9 cellular contexts compared by ENCODE assay signal in the genomic region with DNA sequence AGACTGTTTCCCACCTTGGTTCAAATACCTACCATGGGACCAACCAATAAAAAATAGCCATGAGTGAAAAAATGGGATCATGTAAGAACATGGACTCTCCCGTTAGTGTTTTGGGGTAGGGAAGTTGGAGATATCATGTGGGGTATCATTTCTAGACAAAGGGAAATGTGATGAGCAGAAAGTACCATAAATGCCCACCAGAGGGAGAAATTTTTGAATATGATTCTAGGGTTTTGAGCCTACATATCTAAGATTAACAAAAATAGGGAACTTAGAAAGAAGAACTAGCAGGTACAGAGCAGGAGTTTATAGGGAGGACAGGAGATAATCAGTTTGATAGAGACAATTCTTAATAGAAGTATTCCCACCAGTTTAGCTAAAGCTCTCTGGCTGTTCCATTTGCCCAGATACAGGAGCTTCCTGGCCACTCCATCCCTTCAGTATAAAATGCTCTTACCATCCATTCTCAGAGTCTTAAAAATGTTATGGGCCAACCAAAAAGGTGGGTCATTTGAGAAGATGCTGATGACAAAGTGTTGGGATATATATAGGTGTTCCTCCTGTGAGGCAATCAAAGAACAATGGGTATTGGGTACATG. TPM values are rescaled to one million over a fixed set of nuclear protein-coding genes. Genes with fewer than 3 reads are reported as not detected.
DNase-seq lines count a peak whose midpoint lies in the region; ATAC-seq and TF ChIP-seq lines count a peak whose summit lies in the region.
"Had no signal": no experiment of that assay in that cellular context is flagged by ENCODE, and none has a peak within 500 bp of the region (broad histone marks: within the 10 kb centered on the region; RNA-seq: fewer than 3 reads in every experiment).

No MANE protein-coding gene starts in this region.

- TF ChIP-seq CTCF in brain (conservative IDR thresholded peaks at IDR 0.05): peak; percentile 52 to 75
- peak; percentile 65 for TF ChIP-seq CTCF in neural cell (IDR thresholded peaks at IDR 0.05; ENCODE audit: poor library complexity, severe bottlenecking)

- no peak overlapping the region for H3K4me3 ChIP-seq in neural cell (ENCODE audit: low read length)

- H3K4me3 Mint-ChIP-seq in brain: peak overlapping the region in 2 of 5 experiments; percentile 6 to 53

- no peak overlapping the region for H3K27ac Mint-ChIP-seq in brain

- H3K9me3 Mint-ChIP-seq in brain: no peaks in the 10 kb centered on the region
- H3K9me3 Mint-ChIP-seq: CD8-positive, alpha-beta memory T cell had no signal

- H2AFZ ChIP-seq in neural cell (ENCODE audit: low read depth, low read length): no peak overlapping the region

- no peaks in the 10 kb centered on the region for H3K36me3 Mint-ChIP-seq in brain

- no peaks in the 10 kb centered on the region for H4K20me1 ChIP-seq in neural cell (ENCODE audit: insufficient read depth)

- no peaks in the 10 kb centered on the region for H3K27me3 ChIP-seq in neural cell (ENCODE audit: insufficient read depth, low read depth, low read length)

- peak; percentile 42 for TF ChIP-seq RAD21 in neural cell (conservative IDR thresholded peaks at IDR 0.05)

- no peak overlapping the region for H3K4me2 ChIP-seq in neural cell (ENCODE audit: low read length)

- ATAC-seq in HG03196 (IDR thresholded peaks at IDR 0.05; ENCODE audit: unreplicated experiment) (no peak), HG02970 (IDR thresholded peaks at IDR 0.05; ENCODE audit: low FRiP score, unreplicated experiment) (no peak), GM18868 (IDR thresholded peaks at IDR 0.05; ENCODE audit: unreplicated experiment) (no peak)

- peak; percentile 3 for DNase-seq in NCI-H1436 (lab: John Stamatoyannopoulos, UW)
- DNase-seq in NCI-H1436 treated with DMSO at 0.1 percent for 48 hours (lab: John Stamatoyannopoulos, UW): no peak
- peak; percentile 12 for DNase-seq in NCI-H146 treated with DMSO at 0.1 percent for 48 hours (lab: John Stamatoyannopoulos, UW; ENCODE audit: unreplicated experiment)

- no peaks in the 10 kb centered on the region for H3F3A ChIP-seq in neural cell (ENCODE audit: insufficient read depth, low read length, poor library complexity, severe bottlenecking)

- peaks cover 16% of the 10 kb centered on the region for H3K4me1 Mint-ChIP-seq in brain

- peaks cover 12% of the 10 kb centered on the region for H3K27me3 Mint-ChIP-seq in brain
- H3K27me3 Mint-ChIP-seq: CD8-positive, alpha-beta memory T cell had no signal

- no peak for TF ChIP-seq EP300 in neural cell (conservative IDR thresholded peaks at IDR 0.05; ENCODE audit: poor library complexity, severe bottlenecking)

- H3K9ac ChIP-seq in neural cell (ENCODE audit: low read length): no peak overlapping the region

- no peaks in the 10 kb centered on the region for H3K79me2 ChIP-seq in neural cell (replicated peaks; ENCODE audit: insufficient read depth, low read length)

- no peaks in the 10 kb centered on the region for H3K9me3 ChIP-seq in neural cell (ENCODE audit: low read length)

- H3K27ac ChIP-seq in neural cell (ENCODE audit: low read length): no peak overlapping the region

- H3K36me3 ChIP-seq in neural cell (ENCODE audit: insufficient read depth, low read length): no peaks in the 10 kb centered on the region

- H3K9me2 ChIP-seq in neural cell (ENCODE audit: insufficient read depth, low read length): no peaks in the 10 kb centered on the region

TF ChIP-seq in neural cell, 6 proteins besides CTCF, POLR2A, EP300 and RAD21:
- TF ChIP-seq TAF1 (IDR thresholded peaks at IDR 0.05; ENCODE audit: low read depth) (no peak), POLR2AphosphoS5 (IDR thresholded peaks at IDR 0.05) (no peak), SMC3 (conservative IDR thresholded peaks at IDR 0.05; ENCODE audit: poor library complexity) (peak; percentile 62), MXI1 (conservative IDR thresholded peaks at IDR 0.05; ENCODE audit: poor library complexity, severe bottlenecking) (no peak), EZH2 (IDR thresholded peaks at IDR 0.05; ENCODE audit: borderline replicate concordance, insufficient read depth, low read length, poor library complexity, severe bottlenecking) (no peak)
- TF ChIP-seq, protein P1, sequence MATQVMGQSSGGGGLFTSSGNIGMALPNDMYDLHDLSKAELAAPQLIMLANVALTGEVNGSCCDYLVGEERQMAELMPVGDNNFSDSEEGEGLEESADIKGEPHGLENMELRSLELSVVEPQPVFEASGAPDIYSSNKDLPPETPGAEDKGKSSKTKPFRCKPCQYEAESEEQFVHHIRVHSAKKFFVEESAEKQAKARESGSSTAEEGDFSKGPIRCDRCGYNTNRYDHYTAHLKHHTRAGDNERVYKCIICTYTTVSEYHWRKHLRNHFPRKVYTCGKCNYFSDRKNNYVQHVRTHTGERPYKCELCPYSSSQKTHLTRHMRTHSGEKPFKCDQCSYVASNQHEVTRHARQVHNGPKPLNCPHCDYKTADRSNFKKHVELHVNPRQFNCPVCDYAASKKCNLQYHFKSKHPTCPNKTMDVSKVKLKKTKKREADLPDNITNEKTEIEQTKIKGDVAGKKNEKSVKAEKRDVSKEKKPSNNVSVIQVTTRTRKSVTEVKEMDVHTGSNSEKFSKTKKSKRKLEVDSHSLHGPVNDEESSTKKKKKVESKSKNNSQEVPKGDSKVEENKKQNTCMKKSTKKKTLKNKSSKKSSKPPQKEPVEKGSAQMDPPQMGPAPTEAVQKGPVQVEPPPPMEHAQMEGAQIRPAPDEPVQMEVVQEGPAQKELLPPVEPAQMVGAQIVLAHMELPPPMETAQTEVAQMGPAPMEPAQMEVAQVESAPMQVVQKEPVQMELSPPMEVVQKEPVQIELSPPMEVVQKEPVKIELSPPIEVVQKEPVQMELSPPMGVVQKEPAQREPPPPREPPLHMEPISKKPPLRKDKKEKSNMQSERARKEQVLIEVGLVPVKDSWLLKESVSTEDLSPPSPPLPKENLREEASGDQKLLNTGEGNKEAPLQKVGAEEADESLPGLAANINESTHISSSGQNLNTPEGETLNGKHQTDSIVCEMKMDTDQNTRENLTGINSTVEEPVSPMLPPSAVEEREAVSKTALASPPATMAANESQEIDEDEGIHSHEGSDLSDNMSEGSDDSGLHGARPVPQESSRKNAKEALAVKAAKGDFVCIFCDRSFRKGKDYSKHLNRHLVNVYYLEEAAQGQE (IDR thresholded peaks at IDR 0.05; ENCODE audit: borderline replicate concordance): no peak

RNA-seq across cellular contexts. Expression of a gene that starts 3.6 kb away (rescaled TPM):
- polyA plus RNA-seq in brain (ENCODE audit: insufficient read depth, low read depth, low replicate concordance): 11.4 TPM
- 32.0 and 37.4 TPM in 2 replicates for polyA plus RNA-seq in neural cell
- polyA minus RNA-seq in neural cell: 24.1 and 24.7 TPM in 2 replicates
